25 cellular contexts compared by ENCODE assay signal in genomic region chr3:186719945-186720739, GRCh38. TPM values are rescaled to one million over a fixed set of nuclear protein-coding genes. Genes with fewer than 3 reads are reported as not detected.
DNase-seq lines count a peak whose midpoint lies in the region; ATAC-seq and TF ChIP-seq lines count a peak whose summit lies in the region.
"Had no signal": no experiment of that assay in that cellular context is flagged by ENCODE, and none has a peak within 500 bp of the region (broad histone marks: within the 10 kb centered on the region; RNA-seq: fewer than 3 reads in every experiment).

No MANE protein-coding gene starts in this region.

- no peak overlapping the region for H2BK15ac ChIP-seq in IMR-90 (ENCODE audit: low read depth, low read length)

- no peaks in the 10 kb centered on the region for H3K9me1 ChIP-seq in IMR-90 (ENCODE audit: insufficient read depth, low read length)

- no peak overlapping the region for H3K14ac ChIP-seq in IMR-90 (replicated peaks; ENCODE audit: low read depth, low read length)

- H3K4ac ChIP-seq in IMR-90 (ENCODE audit: low read depth, low read length) = no peak overlapping the region

- no peak overlapping the region for H4K91ac ChIP-seq in IMR-90 (ENCODE audit: insufficient read depth, low read depth, low read length)

- H2AK5ac ChIP-seq in IMR-90 (ENCODE audit: low read depth, low read length) = no peak overlapping the region

- H3K4me2 ChIP-seq in IMR-90 (ENCODE audit: low read depth, low read length) = no peak overlapping the region
- H3K4me2 ChIP-seq in Karpas-422 (ENCODE audit: low read depth, low read length, poor library complexity, severe bottlenecking) = no peak overlapping the region

- no peaks in the 10 kb centered on the region for H3K9me2 ChIP-seq in Karpas-422 (replicated peaks; ENCODE audit: insufficient read depth, low read length)

- no peaks in the 10 kb centered on the region for H4K20me1 ChIP-seq in IMR-90 (ENCODE audit: insufficient read depth, low read length)
- H4K20me1 ChIP-seq in Karpas-422 (ENCODE audit: insufficient read depth, low read depth, low read length) = no peaks in the 10 kb centered on the region

- H3K18ac ChIP-seq in IMR-90 (ENCODE audit: low read depth, low read length) = no peak overlapping the region

- no peak overlapping the region for H4K8ac ChIP-seq in IMR-90 (ENCODE audit: low read depth in 2 of 2, low read length in 2 of 2)

- CTCF ChIA-PET in HEK293 (lab: Yijun Ruan, JAX) (no interaction called here), IMR-90 (lab: Yijun Ruan, JAX) (no interaction called here)

- no peak overlapping the region for H3K27ac ChIP-seq in HEK293 (ENCODE audit: extremely low read depth, low read depth, low read length)
- no peak overlapping the region for H3K27ac ChIP-seq in IMR-90 (ENCODE audit: insufficient read depth, low read length)
- H3K27ac ChIP-seq in right lobe of liver = peak overlapping the region; percentile 75 to 90 (median 85)
- no peak overlapping the region for H3K27ac ChIP-seq in Karpas-422 (ENCODE audit: low read length)
- H3K27ac ChIP-seq: GM23248, Peyer's patch, SJSA1 had no signal

- no peak overlapping the region for H2AFZ ChIP-seq in IMR-90 (replicated peaks; ENCODE audit: low read length, poor library complexity)
- H2AFZ ChIP-seq in Karpas-422 (ENCODE audit: low read length) = no peak overlapping the region
- H2AFZ ChIP-seq: GM23248 had no signal

- TF ChIP-seq CTCF in HEK293 (tag by site-specific recombination; IDR thresholded peaks at IDR 0.05) (no peak), IMR-90 (conservative IDR thresholded peaks at IDR 0.05; ENCODE audit: low read depth, low read length) (no peak), right lobe of liver (IDR thresholded peaks at IDR 0.05) (no peak)

- peaks cover 3% of the 10 kb centered on the region for H3K27me3 ChIP-seq in IMR-90 (ENCODE audit: control insufficient read depth, insufficient read depth, low read length)
- H3K27me3 ChIP-seq in right lobe of liver = no peaks in the 10 kb centered on the region
- H3K27me3 ChIP-seq in Karpas-422 (ENCODE audit: low read length) = no peaks in the 10 kb centered on the region
- H3K27me3 ChIP-seq: Peyer's patch, SJSA1 had no signal

- TF ChIP-seq RAD21 in IMR-90 (IDR thresholded peaks at IDR 0.05; ENCODE audit: low read length) = no peak

- dilution Hi-C loops in IMR-90 (cut with HindIII; ENCODE audit: low sequenced_read_pairs, unreplicated experiment) = no loop called here

- H3K4me3 ChIP-seq in HEK293 (ENCODE audit: low read depth, low read length) (no peak overlapping the region), IMR-90 (ENCODE audit: insufficient read depth, low read depth, low read length) (no peak overlapping the region), right lobe of liver (peak overlapping the region; percentile 35 to 67 (median 59)), Karpas-422 (ENCODE audit: low read length) (no peak overlapping the region)
- H3K4me3 ChIP-seq: GM12878, GM23248, HAP-1, Peyer's patch, SJSA1 had no signal

- H3K79me1 ChIP-seq in IMR-90 (ENCODE audit: low read depth in 1 of 2, low read length in 2 of 2) = no peaks in the 10 kb centered on the region

- intact Hi-C loops in IMR-90 (cut with micrococcal nuclease) (no loop called here), left ventricle myocardium superior (cut with micrococcal nuclease) (no loop called here), right lobe of liver (cut with DNase I) (no loop called here)

- H2BK5ac ChIP-seq in IMR-90 (ENCODE audit: low read depth, low read length, poor library complexity, severe bottlenecking) = no peak overlapping the region

- in situ Hi-C loops in IMR-90 (cut with MboI; ENCODE audit: low sequenced_read_pairs) = no loop called here

- H2AK9ac ChIP-seq in IMR-90 (replicated peaks; ENCODE audit: low read depth, low read length, poor library complexity) = no peak overlapping the region

- H3K4me1 ChIP-seq in HEK293 (ENCODE audit: control insufficient read depth, insufficient read depth, low read length) (no peaks in the 10 kb centered on the region), IMR-90 (ENCODE audit: control insufficient read depth, insufficient read depth, low read length) (peaks cover 2% of the 10 kb centered on the region; the same call in 1 of the 2 replicates), right lobe of liver (peaks cover 0 to 34% (median 15%) of the 10 kb centered on the region in 4 donors), Karpas-422 (ENCODE audit: low read length) (no peaks in the 10 kb centered on the region)
- H3K4me1 ChIP-seq: HAP-1, Peyer's patch, SJSA1 had no signal

- H3K9ac ChIP-seq in IMR-90 (ENCODE audit: low read depth, low read length) = no peak overlapping the region
- H3K9ac ChIP-seq in Karpas-422 (ENCODE audit: low read length) = no peak overlapping the region
- H3K9ac ChIP-seq: GM23248 had no signal

- no peak for DNase-seq in IMR-90
- DNase-seq in left ventricle myocardium superior = no peak
- DNase-seq in right lobe of liver = peak; percentile 50 to 85 (median 72)
- no peak for DNase-seq in stimulated activated CD4-positive, alpha-beta T cell treated with anti-CD3 and anti-CD28 coated beads, Interleukin-2, amount 100 ng/mL, for 24 hours
- no peak for DNase-seq in Karpas-422
- DNase-seq: CD4-positive, CD25-positive, alpha-beta regulatory T cell; DMS79; GM23248; MV-4-11; NCI-H1105 treated with DMSO at 0.1 percent for 48 hours; NCI-H2081; NCI-H2171; NCI-H345; NCI-H524; NCI-H774; NK-92 treated with Interleukin-12 subunit alpha and Interleukin-12 subunit beta, amount 100 ng/mL, for 24 hours; Peyer's patch had no signal

- no peak overlapping the region for H3K56ac ChIP-seq in IMR-90 (ENCODE audit: extremely low read depth, insufficient read depth, low read length)

- POLR2A ChIA-PET in HEK293 (lab: Yijun Ruan, JAX) = interaction anchor here (0.6 kb wide), 1 partner anchor 21 kb away, joined by 4 read pairs; no protein-coding TSS in a partner anchor
- POLR2A ChIA-PET in IMR-90 (lab: Charles Lee; ENCODE audit: unreplicated experiment) = no interaction called here

- ATAC-seq in IMR-90 (ENCODE audit: low read depth) (peak; percentile 59), left ventricle myocardium superior (peak; percentile 41), right lobe of liver (peak; percentile 59 to 71 (median 67)), GM19395 (IDR thresholded peaks at IDR 0.05; ENCODE audit: unreplicated experiment) (no peak)
- ATAC-seq: GM12878 had no signal

- no peaks in the 10 kb centered on the region for H3K9me3 ChIP-seq in HEK293 (ENCODE audit: control insufficient read depth, insufficient read depth, low read depth, low read length)
- H3K9me3 ChIP-seq in IMR-90 (ENCODE audit: control insufficient read depth, insufficient read depth, low read length) = no peaks in the 10 kb centered on the region
- no peaks in the 10 kb centered on the region for H3K9me3 ChIP-seq in right lobe of liver
- no peaks in the 10 kb centered on the region for H3K9me3 ChIP-seq in Karpas-422 (ENCODE audit: low read length)
- H3K9me3 ChIP-seq: HAP-1, Peyer's patch, SJSA1 had no signal

- no peaks in the 10 kb centered on the region for H3K79me2 ChIP-seq in Karpas-422 (ENCODE audit: low read length)

- H3K36me3 ChIP-seq in HEK293 (ENCODE audit: control insufficient read depth in 2 of 2, insufficient read depth in 1 of 2, low read length in 2 of 2) = no peaks in the 10 kb centered on the region
- no peaks in the 10 kb centered on the region for H3K36me3 ChIP-seq in IMR-90 (ENCODE audit: control insufficient read depth, insufficient read depth, low read length)
- H3K36me3 ChIP-seq in right lobe of liver = peaks cover 0 to 41% (median 18%) of the 10 kb centered on the region in 4 donors
- no peaks in the 10 kb centered on the region for H3K36me3 ChIP-seq in Karpas-422 (ENCODE audit: insufficient read depth, low read length)
- H3K36me3 ChIP-seq: HAP-1, Peyer's patch, SJSA1 had no signal

- H3K23ac ChIP-seq in IMR-90 (ENCODE audit: low read depth, low read length) = no peak overlapping the region

- BruUV-seq in IMR-90 (replicated peaks; lab: Mats Ljungman, UMichigan) = no TSS peak

- no peak overlapping the region for H4K5ac ChIP-seq in IMR-90 (ENCODE audit: low read depth, low read length)

- no peak overlapping the region for H2BK20ac ChIP-seq in IMR-90 (ENCODE audit: low read depth, low read length)

- TF ChIP-seq POLR2A in IMR-90 (IDR thresholded peaks at IDR 0.05; ENCODE audit: low read depth, low read length) (no peak), right lobe of liver (IDR thresholded peaks at IDR 0.05) (no peak)

- WGBS in IMR-90 (ENCODE audit: extremely low coverage in 2 of 2, insufficient read length in 1 of 2), 2 experiments = 0% methylated on average over 3 of the region's 7 CpGs; no CpG with 5 or more reads in 1 of the 2 experiments
- WGBS in right lobe of liver (ENCODE audit: insufficient coverage, low coverage, low lambda C conversion rate, missing lambda C conversion rate) = 17% methylated on average over 7 of the region's 7 CpGs

- H2BK120ac ChIP-seq in IMR-90 (ENCODE audit: low read depth, low read length) = no peak overlapping the region

TF ChIP-seq in HEK293, 187 proteins besides CTCF, POLR2A, EP300 and RAD21 (continues in another document):
- TF ChIP-seq ZNF585B (tag by site-specific recombination; IDR thresholded peaks at IDR 0.05) = no peak

TF ChIP-seq in IMR-90, 13 proteins besides CTCF, POLR2A, EP300 and RAD21 (continues in another document):
- TF ChIP-seq CHD1 (IDR thresholded peaks at IDR 0.05; ENCODE audit: low read depth, low read length) = no peak
- TF ChIP-seq USF2 (IDR thresholded peaks at IDR 0.05; ENCODE audit: low read depth, low read length) = no peak
- TF ChIP-seq MAFK (IDR thresholded peaks at IDR 0.05; ENCODE audit: low read depth, low read length) = no peak

RNA-seq across cellular contexts. Expression of gene KNG1, which starts 3.0 kb away (rescaled TPM):
- not detected in 2 replicates for total RNA-seq in IMR-90 (2012; rRNA removed)
- not detected in 2 replicates for polyA plus RNA-seq in IMR-90 (2012; rRNA removed)
- not detected in 2 replicates for polyA plus RNA-seq in IMR-90 (2012; cell fraction: cytosol; rRNA removed)
- polyA plus RNA-seq in IMR-90 (2012; cell fraction: nucleus; rRNA removed; ENCODE audit: low replicate concordance) = not detected in 2 replicates
- 0.37 TPM for total RNA-seq in left ventricle myocardium superior
- 1,000 to 10,000 TPM in 4 of 6 experiments, 100 to 1,000 TPM in 2; 432 to 1,537 (median 1,171) TPM for total RNA-seq in right lobe of liver
- total RNA-seq in Karpas-422 (2014; rRNA removed; shearing (Covaris generic); ENCODE audit: low replicate concordance) = not detected in 2 replicates
- total RNA-seq: A673; CD4-positive, CD25-positive, alpha-beta regulatory T cell; GM23248; M059J; SJSA1 had no signal
- polyA plus RNA-seq: BJ; CD4-positive, CD25-positive, alpha-beta regulatory T cell; GM12878; GM23248 had no signal

RNA-seq across cellular contexts. Expression of gene HRG, which starts 54.3 kb away (rescaled TPM):
- total RNA-seq in IMR-90 (2012; rRNA removed) (not detected in 2 replicates), left ventricle myocardium superior (not detected), right lobe of liver (1,000 to 10,000 TPM in 2 of 6 experiments, 100 to 1,000 TPM in 4; 378 to 1,312 (median 664) TPM)
- not detected in 2 replicates for polyA plus RNA-seq in IMR-90 (2012; rRNA removed)
- not detected in 2 replicates for polyA plus RNA-seq in IMR-90 (2012; cell fraction: cytosol; rRNA removed)
- not detected in 2 replicates for polyA plus RNA-seq in IMR-90 (2012; cell fraction: nucleus; rRNA removed; ENCODE audit: low replicate concordance)
- not detected in 2 replicates for total RNA-seq in Karpas-422 (2014; rRNA removed; shearing (Covaris generic); ENCODE audit: low replicate concordance)
- total RNA-seq: A673; CD4-positive, CD25-positive, alpha-beta regulatory T cell; GM23248; M059J; Peyer's patch; SJSA1 had no signal
- polyA plus RNA-seq: BJ; CD4-positive, CD25-positive, alpha-beta regulatory T cell; GM12878; GM23248 had no signal

Comparison
In these comparisons a context has a peak if more than half of its experiments do, and no peak if none do; other contexts are left out.
1. H3K27ac ChIP-seq: peak in right lobe of liver (3 of 3); none in HEK293 (single experiment), IMR-90 (single experiment) and Karpas-422 (single experiment).
2. H3K4me3 ChIP-seq: peak in right lobe of liver (3 of 3); none in HEK293 (single experiment), IMR-90 (single experiment) and Karpas-422 (single experiment).
3. DNase-seq: peak in right lobe of liver (3 of 3); none in IMR-90 (single experiment), left ventricle myocardium superior (single experiment), stimulated activated CD4-positive, alpha-beta T cell treated with anti-CD3 and anti-CD28 coated beads, Interleukin-2, amount 100 ng/mL, for 24 hours (0 of 2) and Karpas-422 (single experiment).
4. RNA of gene KNG1, which starts 3.0 kb away (total RNA-seq): 432 to 1,537 TPM in right lobe of liver; 0.37 TPM in left ventricle myocardium superior (single experiment), not detected in IMR-90 and not detected in Karpas-422; every median in the first group is over 100 times any median in the second.
5. RNA of gene HRG, which starts 54.3 kb away (total RNA-seq): 378 to 1,312 TPM in right lobe of liver; not detected in IMR-90, not detected in left ventricle myocardium superior (single experiment) and not detected in Karpas-422; every median in the first group is over 100 times any median in the second.